ENCODE assay signal across 1 cellular context in the genomic region with DNA sequence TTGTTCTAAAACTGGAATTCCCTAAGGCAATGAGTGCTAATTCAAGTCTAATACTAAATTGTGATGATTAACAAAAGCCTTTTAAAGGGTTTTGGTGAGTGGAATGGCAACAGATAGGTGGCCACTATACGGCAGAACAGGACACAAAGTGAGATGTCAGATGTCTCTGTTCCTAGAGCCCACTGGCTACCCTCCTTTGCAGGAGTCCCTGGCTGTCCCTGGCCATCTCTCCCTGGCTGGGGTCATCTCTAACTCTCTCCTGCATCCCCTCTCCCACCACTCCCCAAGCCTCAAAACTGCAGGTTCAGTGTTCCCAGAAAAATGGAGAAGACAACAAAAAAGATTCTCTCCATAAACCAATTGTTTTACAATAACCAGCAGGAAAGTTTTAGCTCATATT.
TF ChIP-seq lines count a peak whose summit lies in the region.

No MANE protein-coding gene starts in this region.

TF ChIP-seq in WTC11, 78 proteins besides CTCF, POLR2A, EP300 and RAD21 (continued from another document):
- TF ChIP-seq USF2 (CRISPR knock-in tag; IDR thresholded peaks at IDR 0.05) (no peak), ZBTB43 (CRISPR knock-in tag; IDR thresholded peaks at IDR 0.05) (no peak), GTF2I (CRISPR knock-in tag; conservative IDR thresholded peaks at IDR 0.05) (no peak), HMGA2 (CRISPR knock-in tag; IDR thresholded peaks at IDR 0.05) (no peak), MXD4 (CRISPR knock-in tag; IDR thresholded peaks at IDR 0.05; ENCODE audit: borderline replicate concordance) (no peak), SOX15 (CRISPR knock-in tag; IDR thresholded peaks at IDR 0.05) (no peak), EMX1 (CRISPR knock-in tag; IDR thresholded peaks at IDR 0.05) (no peak)
- TF ChIP-seq, protein P1, sequence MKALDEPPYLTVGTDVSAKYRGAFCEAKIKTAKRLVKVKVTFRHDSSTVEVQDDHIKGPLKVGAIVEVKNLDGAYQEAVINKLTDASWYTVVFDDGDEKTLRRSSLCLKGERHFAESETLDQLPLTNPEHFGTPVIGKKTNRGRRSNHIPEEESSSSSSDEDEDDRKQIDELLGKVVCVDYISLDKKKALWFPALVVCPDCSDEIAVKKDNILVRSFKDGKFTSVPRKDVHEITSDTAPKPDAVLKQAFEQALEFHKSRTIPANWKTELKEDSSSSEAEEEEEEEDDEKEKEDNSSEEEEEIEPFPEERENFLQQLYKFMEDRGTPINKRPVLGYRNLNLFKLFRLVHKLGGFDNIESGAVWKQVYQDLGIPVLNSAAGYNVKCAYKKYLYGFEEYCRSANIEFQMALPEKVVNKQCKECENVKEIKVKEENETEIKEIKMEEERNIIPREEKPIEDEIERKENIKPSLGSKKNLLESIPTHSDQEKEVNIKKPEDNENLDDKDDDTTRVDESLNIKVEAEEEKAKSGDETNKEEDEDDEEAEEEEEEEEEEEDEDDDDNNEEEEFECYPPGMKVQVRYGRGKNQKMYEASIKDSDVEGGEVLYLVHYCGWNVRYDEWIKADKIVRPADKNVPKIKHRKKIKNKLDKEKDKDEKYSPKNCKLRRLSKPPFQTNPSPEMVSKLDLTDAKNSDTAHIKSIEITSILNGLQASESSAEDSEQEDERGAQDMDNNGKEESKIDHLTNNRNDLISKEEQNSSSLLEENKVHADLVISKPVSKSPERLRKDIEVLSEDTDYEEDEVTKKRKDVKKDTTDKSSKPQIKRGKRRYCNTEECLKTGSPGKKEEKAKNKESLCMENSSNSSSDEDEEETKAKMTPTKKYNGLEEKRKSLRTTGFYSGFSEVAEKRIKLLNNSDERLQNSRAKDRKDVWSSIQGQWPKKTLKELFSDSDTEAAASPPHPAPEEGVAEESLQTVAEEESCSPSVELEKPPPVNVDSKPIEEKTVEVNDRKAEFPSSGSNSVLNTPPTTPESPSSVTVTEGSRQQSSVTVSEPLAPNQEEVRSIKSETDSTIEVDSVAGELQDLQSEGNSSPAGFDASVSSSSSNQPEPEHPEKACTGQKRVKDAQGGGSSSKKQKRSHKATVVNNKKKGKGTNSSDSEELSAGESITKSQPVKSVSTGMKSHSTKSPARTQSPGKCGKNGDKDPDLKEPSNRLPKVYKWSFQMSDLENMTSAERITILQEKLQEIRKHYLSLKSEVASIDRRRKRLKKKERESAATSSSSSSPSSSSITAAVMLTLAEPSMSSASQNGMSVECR (CRISPR knock-in tag; IDR thresholded peaks at IDR 0.05; ENCODE audit: borderline replicate concordance): no peak
